9 cellular contexts compared by ENCODE assay signal in the genomic region with DNA sequence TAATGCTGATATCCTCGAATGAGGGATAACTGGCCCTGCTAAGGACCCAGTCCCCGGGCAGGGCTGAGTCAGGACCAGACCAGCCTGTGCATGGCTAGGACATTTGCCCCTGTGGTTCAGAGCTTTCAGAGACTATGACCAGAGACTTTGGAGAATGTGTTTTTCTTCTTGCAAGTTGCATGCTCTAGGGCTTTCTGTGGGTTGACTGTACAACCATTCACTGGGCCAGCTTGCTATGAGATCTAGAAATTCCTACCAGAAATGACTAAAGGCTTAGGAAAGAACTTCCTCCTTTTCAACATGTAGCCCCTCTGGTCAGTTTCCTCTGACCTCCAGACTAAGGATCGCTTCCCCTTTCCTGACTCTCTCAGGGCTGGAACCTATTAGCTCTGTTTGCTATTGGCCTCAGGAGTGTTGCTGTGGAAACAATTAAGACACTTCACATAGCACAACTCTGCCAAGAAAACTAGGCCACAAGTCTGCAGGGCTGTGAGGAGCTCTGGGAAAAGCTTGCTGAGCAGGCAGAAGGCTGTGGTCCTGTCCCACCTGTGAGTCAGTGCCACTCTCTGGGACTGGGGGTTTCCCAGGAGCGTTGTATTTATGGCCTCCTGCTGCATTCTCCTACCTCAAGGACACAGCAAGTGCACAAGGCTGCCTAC. TPM values are rescaled to one million over a fixed set of nuclear protein-coding genes. Genes with fewer than 3 reads are reported as not detected.
DNase-seq lines count a peak whose midpoint lies in the region; ATAC-seq and TF ChIP-seq lines count a peak whose summit lies in the region.
"Had no signal": no experiment of that assay in that cellular context is flagged by ENCODE, and none has a peak within 500 bp of the region (broad histone marks: within the 10 kb centered on the region; RNA-seq: fewer than 3 reads in every experiment).

No MANE protein-coding gene starts in this region.

- H3K36me3 ChIP-seq in tibial nerve: peaks cover 2 to 33% (median 6%) of the 10 kb centered on the region in 3 donors

- no peaks in the 10 kb centered on the region for H3K27me3 ChIP-seq in tibial nerve
- H3K27me3 ChIP-seq: BLaER1 treated with 17β-estradiol and CSF1 and Interleukin-3, amounts not matched to agents 10 nM and 100 nM had no signal

- peak; percentile 29 for DNase-seq in NCI-H2171 treated with DMSO at 0.1 percent for 48 hours (lab: John Stamatoyannopoulos, UW)
- no peak for DNase-seq in NCI-H2171 (lab: John Stamatoyannopoulos, UW)
- peak; percentile 96 for DNase-seq in choroid plexus epithelial cell (ENCODE audit: low read depth)
- DNase-seq in lower leg skin (ENCODE audit: low spot score in 2 of 2): peak; percentile 63 to 87
- DNase-seq in tibial nerve (ENCODE audit: low spot score in 2 of 2): peak in 1 of 2 donors; percentile 52
- DNase-seq in NK-92 (lab: John Stamatoyannopoulos, UW; ENCODE audit: unreplicated experiment): no peak

- H3K4me3 ChIP-seq in choroid plexus epithelial cell (ENCODE audit: low read depth, low read length) (no peak overlapping the region), lower leg skin (ENCODE audit: low read depth, poor library complexity, severe bottlenecking) (no peak overlapping the region), tibial nerve (no peak overlapping the region)
- H3K4me3 ChIP-seq: BLaER1 treated with 17β-estradiol and CSF1 and Interleukin-3, amounts not matched to agents 10 nM and 100 nM had no signal

- peak in 1 of 2 donors; percentile 48 for TF ChIP-seq EP300 in tibial nerve (IDR thresholded peaks at IDR 0.05)

- TF ChIP-seq CTCF in choroid plexus epithelial cell (conservative IDR thresholded peaks at IDR 0.05; ENCODE audit: low read depth, low read length) (no peak), lower leg skin (IDR thresholded peaks at IDR 0.05) (no peak), tibial nerve (IDR thresholded peaks at IDR 0.05) (no peak)

- TF ChIP-seq POLR2A in lower leg skin (IDR thresholded peaks at IDR 0.05) (no peak), tibial nerve (IDR thresholded peaks at IDR 0.05) (no peak)

- intact Hi-C loops in lower leg skin (cut with DNase I; ENCODE audit: low total_unique reads): no loop called here

- 18 to 33% methylated on average over 4 of the region's 4 CpGs for WGBS in lower leg skin, 2 donors
- WGBS in tibial nerve, 2 donors: 47 to 53% methylated on average over 4 of the region's 4 CpGs

- H3K9me3 ChIP-seq in tibial nerve: no peaks in the 10 kb centered on the region
- H3K9me3 ChIP-seq: BLaER1 treated with 17β-estradiol and CSF1 and Interleukin-3, amounts not matched to agents 10 nM and 100 nM had no signal

- ATAC-seq in HG02840 (IDR thresholded peaks at IDR 0.05; ENCODE audit: low FRiP score, unreplicated experiment): no peak
- no peak for ATAC-seq in GM18519 (IDR thresholded peaks at IDR 0.05; ENCODE audit: low FRiP score, unreplicated experiment)

- peak overlapping the region; percentile 66 to 99 (median 86) for H3K27ac ChIP-seq in tibial nerve

- H3K4me1 ChIP-seq in tibial nerve: peaks cover 12 to 76% (median 59%) of the 10 kb centered on the region in 4 donors

RNA-seq across cellular contexts. Expression of a gene that starts 10.7 kb away (rescaled TPM):
- 10 to 100 TPM; 59.6 to 92.1 (median 70.1) TPM for total RNA-seq in lower leg skin
- 10 to 100 TPM; 48.8 to 96.4 (median 54.6) TPM for total RNA-seq in tibial nerve

RNA-seq across cellular contexts. Expression of a gene that starts 27.5 kb away (rescaled TPM):
- 1 to 10 TPM; 4.6 to 6.5 (median 5.4) TPM for total RNA-seq in lower leg skin
- total RNA-seq in tibial nerve: 100 to 1,000 TPM; 165 to 298 (median 230) TPM

RNA-seq across cellular contexts. Expression of a gene that starts 49.1 kb away (rescaled TPM):
- total RNA-seq in lower leg skin (1 to 10 TPM in 1 of 4 donors, under 1 TPM in 1, not detected in 2; 0.91 to 2.3 TPM), tibial nerve (1 to 10 TPM in 2 of 4 donors, not detected in 2; 1.0 to 7.2 TPM)

RNA-seq across cellular contexts. Expression of a gene that starts 53.0 kb away (rescaled TPM):
- total RNA-seq in lower leg skin (10 to 100 TPM in 1 of 4 donors, 1 to 10 TPM in 3; 3.8 to 12.1 (median 7.0) TPM), tibial nerve (10 to 100 TPM; 20.5 to 33.5 (median 27.2) TPM)

RNA-seq across cellular contexts. Expression of a gene that starts 59.7 kb away (rescaled TPM):
- total RNA-seq in lower leg skin (10 to 100 TPM; 36.7 to 52.8 (median 41.2) TPM), tibial nerve (10 to 100 TPM; 33.9 to 38.4 (median 36.5) TPM)

Comparison
In these comparisons a context has a peak if more than half of its experiments do, and no peak if none do; other contexts are left out.
1. DNase-seq: peak in NCI-H2171 treated with DMSO at 0.1 percent for 48 hours (single experiment), choroid plexus epithelial cell (single experiment) and lower leg skin (2 of 2); none in NCI-H2171 (single experiment) and NK-92 (single experiment).
2. RNA of a gene that starts 27.5 kb away (total RNA-seq): 165 to 298 TPM in tibial nerve; 4.6 to 6.5 TPM in lower leg skin; every median in the first group is over 10 times any median in the second.